In genomic region chr19:18317998-18318800, GRCh38 we compare ENCODE assay signal across 8 cellular contexts. TPM values are rescaled to one million over a fixed set of nuclear protein-coding genes. Genes with fewer than 3 reads are reported as not detected.
DNase-seq lines count a peak whose midpoint lies in the region; ATAC-seq and TF ChIP-seq lines count a peak whose summit lies in the region.

No MANE protein-coding gene starts in this region.

- no peak overlapping the region for H3K18ac ChIP-seq in IMR-90 (ENCODE audit: low read depth, low read length)

- no peak overlapping the region for H4K5ac ChIP-seq in IMR-90 (ENCODE audit: low read depth, low read length)

- 96% methylated on average over 8 of the region's 15 CpGs; no CpG with 5 or more reads in 1 of the 2 experiments for WGBS in IMR-90 (ENCODE audit: extremely low coverage in 2 of 2, insufficient read length in 1 of 2), 2 experiments

- no peak overlapping the region for H3K27ac ChIP-seq in IMR-90 (ENCODE audit: insufficient read depth, low read length)

- H3K4me3 ChIP-seq in IMR-90 (ENCODE audit: insufficient read depth, low read depth, low read length): no peak overlapping the region

- H4K91ac ChIP-seq in IMR-90 (ENCODE audit: insufficient read depth, low read depth, low read length): no peak overlapping the region

- BruUV-seq in IMR-90 (replicated peaks; lab: Mats Ljungman, UMichigan): no TSS peak

- peaks cover 11% of the 10 kb centered on the region for H3K9me1 ChIP-seq in IMR-90 (ENCODE audit: insufficient read depth, low read length)

- no peak for ATAC-seq in IMR-90 (ENCODE audit: low read depth)
- peak; percentile 4 for ATAC-seq in left ventricle myocardium superior
- ATAC-seq in GM18873 (IDR thresholded peaks at IDR 0.05; ENCODE audit: low FRiP score, unreplicated experiment): no peak

- intact Hi-C loops in IMR-90 (cut with micrococcal nuclease) (no loop called here), left ventricle myocardium superior (cut with micrococcal nuclease) (no loop called here)

- H2AK5ac ChIP-seq in IMR-90 (ENCODE audit: low read depth, low read length): no peak overlapping the region

- 0 out of 2 replicates have a peak, but pooled peaks cover 3% of the 10 kb centered on the region for H4K20me1 ChIP-seq in IMR-90 (ENCODE audit: insufficient read depth, low read length)

- H2AK9ac ChIP-seq in IMR-90 (replicated peaks; ENCODE audit: low read depth, low read length, poor library complexity): no peak overlapping the region

- peaks cover 5% of the 10 kb centered on the region; the same call in 1 of the 2 replicates for H3K4me1 ChIP-seq in IMR-90 (ENCODE audit: control insufficient read depth, insufficient read depth, low read length)

- no peak overlapping the region for H2BK120ac ChIP-seq in IMR-90 (ENCODE audit: low read depth, low read length)

- no peak for TF ChIP-seq POLR2A in IMR-90 (IDR thresholded peaks at IDR 0.05; ENCODE audit: low read depth, low read length)

- no peak overlapping the region for H3K4me2 ChIP-seq in IMR-90 (ENCODE audit: low read depth, low read length)

- no peak overlapping the region for H3K56ac ChIP-seq in IMR-90 (ENCODE audit: extremely low read depth, insufficient read depth, low read length)

- H2BK20ac ChIP-seq in IMR-90 (ENCODE audit: low read depth, low read length): no peak overlapping the region

- peaks cover 12% of the 10 kb centered on the region for H3K36me3 ChIP-seq in IMR-90 (ENCODE audit: control insufficient read depth, insufficient read depth, low read length)

- dilution Hi-C loops in IMR-90 (cut with HindIII; ENCODE audit: low sequenced_read_pairs, unreplicated experiment): no loop called here

- no peak overlapping the region for H2BK15ac ChIP-seq in IMR-90 (ENCODE audit: low read depth, low read length)

- no peak overlapping the region for H4K8ac ChIP-seq in IMR-90 (ENCODE audit: low read depth in 2 of 2, low read length in 2 of 2)

- no peak overlapping the region for H3K23ac ChIP-seq in IMR-90 (ENCODE audit: low read depth, low read length)

- POLR2A ChIA-PET in IMR-90 (lab: Charles Lee; ENCODE audit: unreplicated experiment): no interaction called here

- no peaks in the 10 kb centered on the region for H3K9me3 ChIP-seq in IMR-90 (ENCODE audit: control insufficient read depth, insufficient read depth, low read length)

- H3K79me1 ChIP-seq in IMR-90 (ENCODE audit: low read depth in 1 of 2, low read length in 2 of 2): peaks cover 45 to 82% of the 10 kb centered on the region in 2 experiments

- DNase-seq in IMR-90 (no peak), activated T-cell treated with anti-CD3 and anti-CD28 coated beads for 4 hours (peak; percentile 16), left ventricle myocardium superior (peak; percentile 70), GOT3 (lab: John Stamatoyannopoulos, UW) (no peak), NCI-H345 treated with DMSO at 0.1 percent for 48 hours (lab: John Stamatoyannopoulos, UW; ENCODE audit: unreplicated experiment) (no peak), NK-92 (lab: John Stamatoyannopoulos, UW; ENCODE audit: unreplicated experiment) (no peak)
- peak in 5 of 6 experiments; percentile 21 to 53 (median 23) for DNase-seq in stimulated activated naive CD4-positive, alpha-beta T cell (lab: John Stamatoyannopoulos, UW)

- no peak for TF ChIP-seq RAD21 in IMR-90 (IDR thresholded peaks at IDR 0.05; ENCODE audit: low read length)

- H3K14ac ChIP-seq in IMR-90 (replicated peaks; ENCODE audit: low read depth, low read length): no peak overlapping the region

- TF ChIP-seq CTCF in IMR-90 (conservative IDR thresholded peaks at IDR 0.05; ENCODE audit: low read depth, low read length): no peak

- peak overlapping the region; percentile 18 for H2AFZ ChIP-seq in IMR-90 (replicated peaks; ENCODE audit: low read length, poor library complexity)

- in situ Hi-C loops in IMR-90 (cut with MboI; ENCODE audit: low sequenced_read_pairs): no loop called here

- no peak overlapping the region for H3K9ac ChIP-seq in IMR-90 (ENCODE audit: low read depth, low read length)

- CTCF ChIA-PET in IMR-90 (lab: Yijun Ruan, JAX): no interaction called here

- no peak overlapping the region for H3K4ac ChIP-seq in IMR-90 (ENCODE audit: low read depth, low read length)

- no peak overlapping the region for H2BK5ac ChIP-seq in IMR-90 (ENCODE audit: low read depth, low read length, poor library complexity, severe bottlenecking)

- no peaks in the 10 kb centered on the region for H3K27me3 ChIP-seq in IMR-90 (ENCODE audit: control insufficient read depth, insufficient read depth, low read length)

TF ChIP-seq in IMR-90, 13 proteins besides CTCF, POLR2A, EP300 and RAD21:
- TF ChIP-seq RCOR1 (IDR thresholded peaks at IDR 0.05; ENCODE audit: insufficient replicate concordance, low read length): no peak
- TF ChIP-seq ELK1 (IDR thresholded peaks at IDR 0.05; ENCODE audit: borderline replicate concordance, low read depth, low read length): no peak
- no peak for TF ChIP-seq BHLHE40 (IDR thresholded peaks at IDR 0.05; ENCODE audit: low read depth, low read length)
- TF ChIP-seq USF2 (IDR thresholded peaks at IDR 0.05; ENCODE audit: low read depth, low read length): no peak
- TF ChIP-seq MAFK (IDR thresholded peaks at IDR 0.05; ENCODE audit: low read depth, low read length): no peak
- TF ChIP-seq MXI1 (IDR thresholded peaks at IDR 0.05; ENCODE audit: borderline replicate concordance, low read depth, low read length): no peak
- TF ChIP-seq NFE2L2 (IDR thresholded peaks at IDR 0.05; ENCODE audit: low read depth, low read length): no peak
- no peak for TF ChIP-seq CHD1 (IDR thresholded peaks at IDR 0.05; ENCODE audit: low read depth, low read length)
- no peak for TF ChIP-seq RFX5 (IDR thresholded peaks at IDR 0.05; ENCODE audit: low read depth, low read length)
- no peak for TF ChIP-seq MAZ (IDR thresholded peaks at IDR 0.05; ENCODE audit: borderline replicate concordance, low read depth, low read length)
- no peak for TF ChIP-seq FOS (IDR thresholded peaks at IDR 0.05; ENCODE audit: low read depth, low read length)

RNA-seq across cellular contexts. Expression of gene LSM4, which starts 4.7 kb away (rescaled TPM):
- total RNA-seq in IMR-90 (2012; rRNA removed) (44.8 and 88.0 TPM in 2 replicates), left ventricle myocardium superior (98.0 TPM)
- polyA plus RNA-seq in IMR-90 (2012; rRNA removed): 118 and 157 TPM in 2 replicates
- 210 and 274 TPM in 2 replicates for polyA plus RNA-seq in IMR-90 (2012; cell fraction: cytosol; rRNA removed)
- polyA plus RNA-seq in IMR-90 (2012; cell fraction: nucleus; rRNA removed; ENCODE audit: low replicate concordance): 65.4 and 112 TPM in 2 replicates

RNA-seq across cellular contexts. Expression of gene PGPEP1, which starts 22.2 kb away (rescaled TPM):
- total RNA-seq in IMR-90 (2012; rRNA removed) (11.1 and 14.3 TPM in 2 replicates), left ventricle myocardium superior (41.2 TPM)
- 11.8 and 13.3 TPM in 2 replicates for polyA plus RNA-seq in IMR-90 (2012; rRNA removed)
- polyA plus RNA-seq in IMR-90 (2012; cell fraction: cytosol; rRNA removed): 3.8 and 13.8 TPM in 2 replicates
- 32.7 and 36.9 TPM in 2 replicates for polyA plus RNA-seq in IMR-90 (2012; cell fraction: nucleus; rRNA removed; ENCODE audit: low replicate concordance)

RNA-seq across cellular contexts. Expression of gene JUND, which starts 36.8 kb away (rescaled TPM):
- 14.2 and 22.8 TPM in 2 replicates for total RNA-seq in IMR-90 (2012; rRNA removed)
- 77.2 and 101 TPM in 2 replicates for polyA plus RNA-seq in IMR-90 (2012; rRNA removed)
- 57.0 and 329 TPM in 2 replicates for polyA plus RNA-seq in IMR-90 (2012; cell fraction: cytosol; rRNA removed)
- 200 and 259 TPM in 2 replicates for polyA plus RNA-seq in IMR-90 (2012; cell fraction: nucleus; rRNA removed; ENCODE audit: low replicate concordance)
- total RNA-seq in left ventricle myocardium superior: 89.2 TPM

RNA-seq across cellular contexts. Expression of gene IQCN, which starts 43.9 kb away (rescaled TPM):
- 0.18 and 0.28 TPM in 2 replicates for total RNA-seq in IMR-90 (2012; rRNA removed)
- 0.60 and 0.67 TPM in 2 replicates for polyA plus RNA-seq in IMR-90 (2012; rRNA removed)
- 0.24 and 0.29 TPM in 2 replicates for polyA plus RNA-seq in IMR-90 (2012; cell fraction: cytosol; rRNA removed)
- polyA plus RNA-seq in IMR-90 (2012; cell fraction: nucleus; rRNA removed; ENCODE audit: low replicate concordance): 6.1 and 10.8 TPM in 2 replicates
- total RNA-seq in left ventricle myocardium superior: 0.57 TPM

Comparison
In these comparisons a context has a peak if more than half of its experiments do, and no peak if none do; other contexts are left out.
1. DNase-seq: peak in activated T-cell treated with anti-CD3 and anti-CD28 coated beads for 4 hours (single experiment), left ventricle myocardium superior (single experiment) and stimulated activated naive CD4-positive, alpha-beta T cell (5 of 6); none in IMR-90 (single experiment), GOT3 (single experiment), NCI-H345 treated with DMSO at 0.1 percent for 48 hours (single experiment) and NK-92 (single experiment).